In genomic region chr18:48540329-48541025, GRCh38 we compare ENCODE assay signal across 8 cellular contexts. TPM values are rescaled to one million over a fixed set of nuclear protein-coding genes. Genes with fewer than 3 reads are reported as not detected.
DNase-seq lines count a peak whose midpoint lies in the region; ATAC-seq, FAIRE-seq and TF ChIP-seq lines count a peak whose summit lies in the region.

No MANE protein-coding gene starts in this region.

- 0% methylated on average over 2 of the region's 80 CpGs; no CpG with 5 or more reads in 1 of the 2 donors for WGBS in gastroesophageal sphincter (ENCODE audit: low coverage in 1 of 2), 2 donors

- ATAC-seq in HG03135 (IDR thresholded peaks at IDR 0.05; ENCODE audit: unreplicated experiment) (peak; percentile 36), gastroesophageal sphincter (peak; percentile 53)

- TF ChIP-seq RAD21 in neural cell (conservative IDR thresholded peaks at IDR 0.05): no peak

- H3K4me1 ChIP-seq in Peyer's patch: peaks cover 0 to 15% (median under 1%) of the 10 kb centered on the region in 4 donors
- peaks cover 2 to 50% (median 12%) of the 10 kb centered on the region in 3 donors for H3K4me1 ChIP-seq in gastroesophageal sphincter

- peaks cover 15% of the 10 kb centered on the region for H4K20me1 ChIP-seq in neural cell (ENCODE audit: insufficient read depth)

- TF ChIP-seq POLR2A in Peyer's patch (IDR thresholded peaks at IDR 0.05) (no peak), gastroesophageal sphincter (IDR thresholded peaks at IDR 0.05) (no peak)

- H3K27ac ChIP-seq in Peyer's patch: peak overlapping the region; percentile 71 to 85 (median 79)
- H3K27ac ChIP-seq in gastroesophageal sphincter: peak overlapping the region; percentile 83 to 97 (median 96)
- H3K27ac ChIP-seq in neural cell (ENCODE audit: low read length): peak overlapping the region; percentile 99

- H3K9me3 ChIP-seq in Peyer's patch (no peaks in the 10 kb centered on the region), gastroesophageal sphincter (no peaks in the 10 kb centered on the region), neural cell (ENCODE audit: low read length) (no peaks in the 10 kb centered on the region)

- FAIRE-seq in urothelium cell line (lab: Jason Lieb, UNC): no peak

- H3K4me3 ChIP-seq in Peyer's patch (peak overlapping the region; percentile 57 to 88 (median 82)), gastroesophageal sphincter (peak overlapping the region; percentile 78 to 80), neural cell (ENCODE audit: low read length) (peak overlapping the region; percentile 99)

- H3K9me2 ChIP-seq in neural cell (ENCODE audit: insufficient read depth, low read length): no peaks in the 10 kb centered on the region

- H3K27me3 ChIP-seq in Peyer's patch: no peaks in the 10 kb centered on the region
- H3K27me3 ChIP-seq in gastroesophageal sphincter: no peaks in the 10 kb centered on the region
- no peaks in the 10 kb centered on the region for H3K27me3 ChIP-seq in neural cell (ENCODE audit: insufficient read depth, low read depth, low read length)

- no peaks in the 10 kb centered on the region for H3K36me3 ChIP-seq in Peyer's patch
- no peaks in the 10 kb centered on the region for H3K36me3 ChIP-seq in gastroesophageal sphincter
- H3K36me3 ChIP-seq in neural cell (ENCODE audit: insufficient read depth, low read length): no peaks in the 10 kb centered on the region

- peak overlapping the region; percentile 35 for H3K4me2 ChIP-seq in neural cell (ENCODE audit: low read length)

- DNase-seq in DMS79 treated with DMSO at 0.1 percent for 48 hours (lab: John Stamatoyannopoulos, UW) (peak; percentile 19), DMS79 (lab: John Stamatoyannopoulos, UW) (no peak), Peyer's patch (peak; percentile 34 to 79 (median 76)), urothelium cell line (ENCODE audit: low spot score) (peak; percentile 52)
- peak; percentile 65 for DNase-seq in activated naive CD4-positive, alpha-beta T cell treated with Interleukin-2 at 50 U/mL for 16 hours

- H3K9ac ChIP-seq in neural cell (ENCODE audit: low read length): peak overlapping the region; percentile 98

- TF ChIP-seq EP300 in gastroesophageal sphincter (IDR thresholded peaks at IDR 0.05) (no peak), neural cell (conservative IDR thresholded peaks at IDR 0.05; ENCODE audit: poor library complexity, severe bottlenecking) (no peak)

- H2AFZ ChIP-seq in neural cell (ENCODE audit: low read depth, low read length): no peak overlapping the region

- H3K79me2 ChIP-seq in neural cell (replicated peaks; ENCODE audit: insufficient read depth, low read length): peaks cover 50% of the 10 kb centered on the region

- H3F3A ChIP-seq in neural cell (ENCODE audit: insufficient read depth, low read length, poor library complexity, severe bottlenecking): no peaks in the 10 kb centered on the region

- TF ChIP-seq CTCF in Peyer's patch (IDR thresholded peaks at IDR 0.05) (no peak), gastroesophageal sphincter (IDR thresholded peaks at IDR 0.05) (peak in 1 of 4 experiments; percentile 37), neural cell (IDR thresholded peaks at IDR 0.05; ENCODE audit: poor library complexity, severe bottlenecking) (no peak)

TF ChIP-seq in neural cell, 6 proteins besides CTCF, POLR2A, EP300 and RAD21:
- TF ChIP-seq MXI1 (conservative IDR thresholded peaks at IDR 0.05; ENCODE audit: poor library complexity, severe bottlenecking) (peak; percentile 66), TAF1 (IDR thresholded peaks at IDR 0.05; ENCODE audit: low read depth) (peak; percentile 28), POLR2AphosphoS5 (IDR thresholded peaks at IDR 0.05) (peak; percentile 63), SMC3 (conservative IDR thresholded peaks at IDR 0.05; ENCODE audit: poor library complexity) (no peak)

RNA-seq across cellular contexts. Expression of gene CTIF, which starts 1.6 kb away (rescaled TPM):
- total RNA-seq in Peyer's patch (100 to 1,000 TPM in 1 of 4 donors, 10 to 100 TPM in 3; 16.6 to 116 (median 34.5) TPM), gastroesophageal sphincter (100 to 1,000 TPM in 2 of 4 donors, 10 to 100 TPM in 2; 31.4 to 124 (median 78.1) TPM)
- polyA plus RNA-seq in neural cell: 50.2 and 97.9 TPM in 2 replicates
- 115 and 121 TPM in 2 replicates for polyA minus RNA-seq in neural cell
